3 cellular contexts compared by ENCODE assay signal in the genomic region with DNA sequence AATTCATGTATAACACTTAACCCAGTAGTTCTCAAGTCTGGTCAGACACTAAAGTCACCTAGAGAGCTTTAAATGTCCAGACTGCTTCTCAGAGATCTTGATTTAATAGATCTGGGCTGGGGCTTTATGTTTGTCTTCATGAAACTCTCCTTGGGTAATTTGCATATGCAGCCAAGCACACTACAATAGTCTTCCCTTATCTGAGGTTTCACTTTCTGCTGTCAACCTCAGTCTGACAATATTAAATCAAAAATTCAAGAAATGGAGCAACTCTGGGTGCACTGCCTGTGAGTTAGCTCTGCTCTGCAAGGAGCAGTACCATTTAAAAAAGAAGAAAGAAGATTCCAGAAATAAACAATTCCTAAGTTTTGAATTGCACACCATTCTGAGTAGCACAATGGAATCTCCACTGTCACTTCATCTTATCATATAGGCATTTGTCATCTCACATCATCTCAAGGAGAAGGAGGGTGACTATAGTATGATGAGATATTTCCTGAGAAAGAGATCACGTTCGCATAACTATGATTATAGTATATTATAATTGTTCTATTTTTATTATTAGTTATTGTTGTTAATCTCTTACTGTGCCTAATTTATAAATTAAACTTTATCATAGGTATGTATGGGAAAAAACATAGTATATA.
TF ChIP-seq lines count a peak whose summit lies in the region.

No MANE protein-coding gene starts in this region.

TF ChIP-seq in A549, 52 proteins besides CTCF, POLR2A, EP300 and RAD21 (continues in another document):
- no peak for TF ChIP-seq MAZ (IDR thresholded peaks at IDR 0.05; ENCODE audit: borderline replicate concordance, low read depth, low read length)
- no peak for TF ChIP-seq SREBF2 (IDR thresholded peaks at IDR 0.05)
- no peak for TF ChIP-seq ZFP36 (IDR thresholded peaks at IDR 0.05; ENCODE audit: borderline replicate concordance, partially characterized antibody)
- TF ChIP-seq HMGXB4 (CRISPR knock-in tag; IDR thresholded peaks at IDR 0.05; ENCODE audit: borderline replicate concordance) = no peak
- no peak for TF ChIP-seq E2F6 (IDR thresholded peaks at IDR 0.05; ENCODE audit: borderline replicate concordance, low read depth)
- no peak for TF ChIP-seq PHF8 (IDR thresholded peaks at IDR 0.05; ENCODE audit: borderline replicate concordance, low read depth)
- no peak for TF ChIP-seq RNF2 (IDR thresholded peaks at IDR 0.05; ENCODE audit: borderline replicate concordance, low read depth)
- no peak for TF ChIP-seq JUN (IDR thresholded peaks at IDR 0.05)
- no peak for TF ChIP-seq SMC3 (IDR thresholded peaks at IDR 0.05)
- no peak for TF ChIP-seq CHD2 (IDR thresholded peaks at IDR 0.05; ENCODE audit: low read length, partially characterized antibody)
- no peak for TF ChIP-seq HOXB13 (CRISPR knock-in tag; IDR thresholded peaks at IDR 0.05; ENCODE audit: low read depth)
- no peak for TF ChIP-seq FOSL2 (IDR thresholded peaks at IDR 0.05)
- TF ChIP-seq FOSL2 (CRISPR knock-in tag; IDR thresholded peaks at IDR 0.05) = no peak
- TF ChIP-seq, protein P1, sequence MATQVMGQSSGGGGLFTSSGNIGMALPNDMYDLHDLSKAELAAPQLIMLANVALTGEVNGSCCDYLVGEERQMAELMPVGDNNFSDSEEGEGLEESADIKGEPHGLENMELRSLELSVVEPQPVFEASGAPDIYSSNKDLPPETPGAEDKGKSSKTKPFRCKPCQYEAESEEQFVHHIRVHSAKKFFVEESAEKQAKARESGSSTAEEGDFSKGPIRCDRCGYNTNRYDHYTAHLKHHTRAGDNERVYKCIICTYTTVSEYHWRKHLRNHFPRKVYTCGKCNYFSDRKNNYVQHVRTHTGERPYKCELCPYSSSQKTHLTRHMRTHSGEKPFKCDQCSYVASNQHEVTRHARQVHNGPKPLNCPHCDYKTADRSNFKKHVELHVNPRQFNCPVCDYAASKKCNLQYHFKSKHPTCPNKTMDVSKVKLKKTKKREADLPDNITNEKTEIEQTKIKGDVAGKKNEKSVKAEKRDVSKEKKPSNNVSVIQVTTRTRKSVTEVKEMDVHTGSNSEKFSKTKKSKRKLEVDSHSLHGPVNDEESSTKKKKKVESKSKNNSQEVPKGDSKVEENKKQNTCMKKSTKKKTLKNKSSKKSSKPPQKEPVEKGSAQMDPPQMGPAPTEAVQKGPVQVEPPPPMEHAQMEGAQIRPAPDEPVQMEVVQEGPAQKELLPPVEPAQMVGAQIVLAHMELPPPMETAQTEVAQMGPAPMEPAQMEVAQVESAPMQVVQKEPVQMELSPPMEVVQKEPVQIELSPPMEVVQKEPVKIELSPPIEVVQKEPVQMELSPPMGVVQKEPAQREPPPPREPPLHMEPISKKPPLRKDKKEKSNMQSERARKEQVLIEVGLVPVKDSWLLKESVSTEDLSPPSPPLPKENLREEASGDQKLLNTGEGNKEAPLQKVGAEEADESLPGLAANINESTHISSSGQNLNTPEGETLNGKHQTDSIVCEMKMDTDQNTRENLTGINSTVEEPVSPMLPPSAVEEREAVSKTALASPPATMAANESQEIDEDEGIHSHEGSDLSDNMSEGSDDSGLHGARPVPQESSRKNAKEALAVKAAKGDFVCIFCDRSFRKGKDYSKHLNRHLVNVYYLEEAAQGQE (IDR thresholded peaks at IDR 0.05) = no peak
- no peak for TF ChIP-seq GATA3 (IDR thresholded peaks at IDR 0.05; ENCODE audit: borderline replicate concordance)

TF ChIP-seq in SK-N-SH, 30 proteins besides CTCF, POLR2A, EP300 and RAD21:
- no peak for TF ChIP-seq JUND (IDR thresholded peaks at IDR 0.05)
- TF ChIP-seq, protein P2, sequence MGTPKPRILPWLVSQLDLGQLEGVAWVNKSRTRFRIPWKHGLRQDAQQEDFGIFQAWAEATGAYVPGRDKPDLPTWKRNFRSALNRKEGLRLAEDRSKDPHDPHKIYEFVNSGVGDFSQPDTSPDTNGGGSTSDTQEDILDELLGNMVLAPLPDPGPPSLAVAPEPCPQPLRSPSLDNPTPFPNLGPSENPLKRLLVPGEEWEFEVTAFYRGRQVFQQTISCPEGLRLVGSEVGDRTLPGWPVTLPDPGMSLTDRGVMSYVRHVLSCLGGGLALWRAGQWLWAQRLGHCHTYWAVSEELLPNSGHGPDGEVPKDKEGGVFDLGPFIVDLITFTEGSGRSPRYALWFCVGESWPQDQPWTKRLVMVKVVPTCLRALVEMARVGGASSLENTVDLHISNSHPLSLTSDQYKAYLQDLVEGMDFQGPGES (IDR thresholded peaks at IDR 0.05; ENCODE audit: low read depth, low read length) = no peak
- TF ChIP-seq YY1 (IDR thresholded peaks at IDR 0.05; ENCODE audit: low read depth) = no peak
- TF ChIP-seq TEAD4 (IDR thresholded peaks at IDR 0.05; ENCODE audit: borderline replicate concordance, insufficient read depth) = no peak
- no peak for TF ChIP-seq TAF1 (IDR thresholded peaks at IDR 0.05; ENCODE audit: borderline replicate concordance, low read depth, low read length)
- no peak for TF ChIP-seq POLR2AphosphoS5 (IDR thresholded peaks at IDR 0.05; ENCODE audit: low read depth, low read length)
- TF ChIP-seq GABPA (IDR thresholded peaks at IDR 0.05; ENCODE audit: low read depth) = no peak
- TF ChIP-seq, protein P1 (IDR thresholded peaks at IDR 0.05; ENCODE audit: low read depth, low read length) = no peak
- no peak for TF ChIP-seq USF1 (IDR thresholded peaks at IDR 0.05; ENCODE audit: borderline replicate concordance, low read depth)
- TF ChIP-seq GATA2 (CRISPR knock-in tag; IDR thresholded peaks at IDR 0.05) = no peak
- TF ChIP-seq RFX5 (IDR thresholded peaks at IDR 0.05; ENCODE audit: low read length) = no peak
- TF ChIP-seq CHD2 (IDR thresholded peaks at IDR 0.05; ENCODE audit: low read length, partially characterized antibody) = no peak
- TF ChIP-seq MAX (IDR thresholded peaks at IDR 0.05; ENCODE audit: low read depth) = no peak

TF ChIP-seq in HepG2, 621 proteins besides CTCF, POLR2A, EP300 and RAD21:
- TF ChIP-seq AHDC1 (CRISPR knock-in tag; IDR thresholded peaks at IDR 0.05; ENCODE audit: borderline replicate concordance) = no peak
- no peak for TF ChIP-seq NR0B2 (CRISPR knock-in tag; IDR thresholded peaks at IDR 0.05)
- no peak for TF ChIP-seq TAF15 (IDR thresholded peaks at IDR 0.05; ENCODE audit: low read depth, low read length, poor library complexity, severe bottlenecking)
- no peak for TF ChIP-seq JDP2 (CRISPR knock-in tag; IDR thresholded peaks at IDR 0.05; ENCODE audit: borderline replicate concordance)
- TF ChIP-seq NBN (conservative IDR thresholded peaks at IDR 0.05) = no peak
- TF ChIP-seq SMYD3 (CRISPR knock-in tag; IDR thresholded peaks at IDR 0.05) = no peak
- no peak for TF ChIP-seq ZNF496 (CRISPR knock-in tag; IDR thresholded peaks at IDR 0.05; ENCODE audit: insufficient replicate concordance)
- no peak for TF ChIP-seq HOXA9 (CRISPR knock-in tag; IDR thresholded peaks at IDR 0.05; ENCODE audit: borderline replicate concordance)
- no peak for TF ChIP-seq ZBTB2 (CRISPR knock-in tag; IDR thresholded peaks at IDR 0.05; ENCODE audit: low read depth)
- no peak for TF ChIP-seq TOE1 (CRISPR knock-in tag; IDR thresholded peaks at IDR 0.05)
- TF ChIP-seq NR2F1 (CRISPR knock-in tag; IDR thresholded peaks at IDR 0.05) = no peak
- TF ChIP-seq ZNF317 (CRISPR knock-in tag; IDR thresholded peaks at IDR 0.05) = no peak
- TF ChIP-seq ZNF773 (CRISPR knock-in tag; IDR thresholded peaks at IDR 0.05; ENCODE audit: borderline replicate concordance) = no peak
- no peak for TF ChIP-seq ZNF740 (CRISPR knock-in tag; IDR thresholded peaks at IDR 0.05)
- no peak for TF ChIP-seq IKZF1 (IDR thresholded peaks at IDR 0.05)
- TF ChIP-seq, protein P3, sequence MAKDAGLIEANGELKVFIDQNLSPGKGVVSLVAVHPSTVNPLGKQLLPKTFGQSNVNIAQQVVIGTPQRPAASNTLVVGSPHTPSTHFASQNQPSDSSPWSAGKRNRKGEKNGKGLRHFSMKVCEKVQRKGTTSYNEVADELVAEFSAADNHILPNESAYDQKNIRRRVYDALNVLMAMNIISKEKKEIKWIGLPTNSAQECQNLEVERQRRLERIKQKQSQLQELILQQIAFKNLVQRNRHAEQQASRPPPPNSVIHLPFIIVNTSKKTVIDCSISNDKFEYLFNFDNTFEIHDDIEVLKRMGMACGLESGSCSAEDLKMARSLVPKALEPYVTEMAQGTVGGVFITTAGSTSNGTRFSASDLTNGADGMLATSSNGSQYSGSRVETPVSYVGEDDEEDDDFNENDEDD (CRISPR knock-in tag; IDR thresholded peaks at IDR 0.05; ENCODE audit: borderline replicate concordance) = no peak
TF ChIP-seq in HepG2: peak in this region for 0.
